ENCODE assay signal across 14 cellular contexts in genomic region chr10:44804661-44805060, GRCh38.
DNase-seq lines count a peak whose midpoint lies in the region; ATAC-seq and TF ChIP-seq lines count a peak whose summit lies in the region.
"Had no signal": no experiment of that assay in that cellular context is flagged by ENCODE, and none has a peak within 500 bp of the region (broad histone marks: within the 10 kb centered on the region; RNA-seq: fewer than 3 reads in every experiment).

No MANE protein-coding gene starts in this region.

- H3K4me1 Mint-ChIP-seq in nephron = peaks cover 91% of the 10 kb centered on the region
- H3K4me1 Mint-ChIP-seq: CD4-positive, CD25-positive, alpha-beta regulatory T cell had no signal

- H3K9me3 Mint-ChIP-seq in nephron = peaks cover 6% of the 10 kb centered on the region

- peaks cover 3% of the 10 kb centered on the region for H3K27me3 Mint-ChIP-seq in nephron (ENCODE audit: low read depth)
- H3K27me3 Mint-ChIP-seq: CD4-positive, CD25-positive, alpha-beta regulatory T cell had no signal

- peak overlapping the region; percentile 89 to 94 (median 94) for H3K27ac Mint-ChIP-seq in nephron
- H3K27ac Mint-ChIP-seq: CD4-positive, CD25-positive, alpha-beta regulatory T cell had no signal

- DNase-seq in EH (ENCODE audit: low read depth) (peak; percentile 29), M059J (ENCODE audit: low read depth) (peak; percentile 23), fibroblast of the aortic adventitia (ENCODE audit: low read depth) (peak; percentile 23), mesenteric fat pad (ENCODE audit: low spot score) (no peak), NCI-H2107 (lab: John Stamatoyannopoulos, UW) (no peak)
- no peak for DNase-seq in central memory CD4-positive, alpha-beta T cell
- DNase-seq: 8988T; CD4-positive, CD25-positive, alpha-beta regulatory T cell; DMS79; EL; HCEC 1CT had no signal

- TF ChIP-seq CTCF in fibroblast of the aortic adventitia (IDR thresholded peaks at IDR 0.05; ENCODE audit: insufficient read depth, low read length) = no peak
- TF ChIP-seq CTCF in nephron (IDR thresholded peaks at IDR 0.05; ENCODE audit: unreplicated experiment in 3 of 3) = no peak

- no peak overlapping the region for H3K4me3 Mint-ChIP-seq in nephron
- H3K4me3 Mint-ChIP-seq: CD4-positive, CD25-positive, alpha-beta regulatory T cell had no signal

- no peak for ATAC-seq in HG02759 (IDR thresholded peaks at IDR 0.05; ENCODE audit: unreplicated experiment)

- H3K4me3 ChIP-seq in fibroblast of the aortic adventitia (ENCODE audit: low read depth, low read length) = no peak overlapping the region
- H3K4me3 ChIP-seq: BLaER1 treated with 17β-estradiol and CSF1 and Interleukin-3, amounts not matched to agents 10 nM and 100 nM had no signal

- H3K36me3 Mint-ChIP-seq in nephron (ENCODE audit: low read depth) = no peaks in the 10 kb centered on the region
- H3K36me3 Mint-ChIP-seq: CD4-positive, CD25-positive, alpha-beta regulatory T cell had no signal

Comparison
In these comparisons a context has a peak if more than half of its experiments do, and no peak if none do; other contexts are left out.
1. DNase-seq: peak in EH (single experiment), M059J (single experiment) and fibroblast of the aortic adventitia (single experiment); none in mesenteric fat pad (single experiment), central memory CD4-positive, alpha-beta T cell (single experiment) and NCI-H2107 (single experiment).